In the genomic region with DNA sequence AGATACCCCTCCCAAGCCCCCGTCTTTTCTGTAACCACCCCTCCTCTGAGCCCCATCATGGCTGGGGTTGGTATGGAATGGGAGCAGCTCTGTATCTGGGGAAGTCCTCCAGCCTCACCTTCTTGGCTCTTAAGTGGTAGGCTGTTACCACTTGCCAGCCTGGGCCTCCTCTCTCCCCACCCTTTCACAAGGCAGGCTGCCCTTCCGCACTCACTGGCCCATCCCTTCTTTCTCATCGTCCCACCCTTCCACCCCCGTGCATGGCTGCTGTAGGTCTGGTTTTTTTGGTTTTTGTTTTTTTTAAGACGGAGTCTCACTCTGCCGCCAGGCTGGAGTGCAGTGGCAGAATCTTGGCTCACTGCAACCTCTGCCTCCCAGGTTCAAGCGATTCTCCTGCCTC, we compare ENCODE assay signal across 13 cellular contexts. TPM values are rescaled to one million over a fixed set of nuclear protein-coding genes. Genes with fewer than 3 reads are reported as not detected.
A peak's percentile ranks its signal among the peaks of the same experiment; 100 is the strongest.
DNase-seq lines count a peak whose midpoint lies in the region; ATAC-seq lines count a peak whose summit lies in the region.
"Had no signal": no experiment of that assay in that cellular context is flagged by ENCODE, and none has a peak within 500 bp of the region (broad histone marks: within the 10 kb centered on the region; RNA-seq: fewer than 3 reads in every experiment).

No MANE protein-coding gene starts in this region.

- H3K9me3 Mint-ChIP-seq in activated CD8-positive, alpha-beta T cell treated with anti-CD3 and anti-CD28 coated beads, Interleukin-2, amount 10 ng/mL, durations not matched to agents 7 days and 5 days (ENCODE audit: insufficient read depth), result no peaks in the 10 kb centered on the region

- CTCF ChIA-PET in activated CD8-positive, alpha-beta T cell treated with anti-CD3 and anti-CD28 coated beads, Interleukin-2, amount 10 ng/mL, durations not matched to agents 7 days and 5 days (lab: Charles Lee), result interaction anchor here (1.0 to 33.2 kb wide), 7 partner anchors 5 to 486 kb away, joined by 3 to 1507 read pairs (median 5); a partner anchor contains a TSS

- DNase-seq in G401 (ENCODE audit: low spot score) (peak; percentile 44), NCI-H1092 treated with DMSO at 0.1 percent for 48 hours (lab: John Stamatoyannopoulos, UW) (no peak)
- no peak for DNase-seq in activated CD8-positive, alpha-beta T cell treated with anti-CD3 and anti-CD28 coated beads, Interleukin-2, amount 10 ng/mL, durations not matched to agents 7 days and 5 days
- no peak for DNase-seq in stimulated activated CD8-positive, alpha-beta memory T cell treated with anti-CD3 and anti-CD28 coated beads, Interleukin-4, amount 100 ng/mL, for 48 hours
- DNase-seq: activated CD4-positive, alpha-beta T cell treated with anti-CD3 and anti-CD28 coated beads, Interleukin-2, amount 50 U/mL, for 1 hour; GF-D8 had no signal

- peaks cover 59% of the 10 kb centered on the region for H3K36me3 Mint-ChIP-seq in activated CD8-positive, alpha-beta T cell treated with anti-CD3 and anti-CD28 coated beads, Interleukin-2, amount 10 ng/mL, durations not matched to agents 7 days and 5 days (ENCODE audit: low read depth)

- peak overlapping the region; percentile 54 for H3K27ac Mint-ChIP-seq in activated CD8-positive, alpha-beta T cell treated with anti-CD3 and anti-CD28 coated beads, Interleukin-2, amount 10 ng/mL, durations not matched to agents 7 days and 5 days
- H3K27ac Mint-ChIP-seq: progenitor cell of endocrine pancreas had no signal

- POLR2A ChIA-PET in activated CD8-positive, alpha-beta T cell treated with anti-CD3 and anti-CD28 coated beads, Interleukin-2, amount 10 ng/mL, durations not matched to agents 7 days and 5 days (lab: Charles Lee), result interaction anchor here (0.7 kb wide), 1 partner anchor 244 kb away, joined by 3 read pairs; no protein-coding TSS in a partner anchor

- no peak overlapping the region for H3K4me3 Mint-ChIP-seq in activated CD8-positive, alpha-beta T cell treated with anti-CD3 and anti-CD28 coated beads, Interleukin-2, amount 10 ng/mL, durations not matched to agents 7 days and 5 days

- no peak for ATAC-seq in activated CD8-positive, alpha-beta T cell treated with anti-CD3 and anti-CD28 coated beads, Interleukin-2, amount 10 ng/mL, durations not matched to agents 7 days and 5 days
- ATAC-seq in esophagus mucosa (peak; percentile 83), HG03045 (IDR thresholded peaks at IDR 0.05; ENCODE audit: unreplicated experiment) (no peak), HG02642 (IDR thresholded peaks at IDR 0.05; ENCODE audit: poor library complexity, unreplicated experiment) (no peak)

- in situ Hi-C loops in G401 (cut with HindIII; ENCODE audit: low sequenced_read_pairs), result no loop called here

- H3K27me3 Mint-ChIP-seq in activated CD8-positive, alpha-beta T cell treated with anti-CD3 and anti-CD28 coated beads, Interleukin-2, amount 10 ng/mL, durations not matched to agents 7 days and 5 days (ENCODE audit: low read depth), result no peaks in the 10 kb centered on the region
- H3K27me3 Mint-ChIP-seq: progenitor cell of endocrine pancreas had no signal

- H3K4me1 Mint-ChIP-seq in activated CD8-positive, alpha-beta T cell treated with anti-CD3 and anti-CD28 coated beads, Interleukin-2, amount 10 ng/mL, durations not matched to agents 7 days and 5 days (ENCODE audit: low read depth), result peaks cover 91% of the 10 kb centered on the region

- H3K27ac ChIP-seq in skin epidermis, result peak overlapping the region in 15 of 21 experiments; percentile 17 to 81 (median 58)

- H3K4me3 ChIP-seq in skin epidermis, result no peak overlapping the region

RNA-seq across cellular contexts. Expression of a gene that starts 5.2 kb away (rescaled TPM):
- 0.31 and 3.1 TPM in 2 replicates for total RNA-seq in G401 (2014; rRNA removed; shearing (Covaris generic))
- 10 to 100 TPM; 19.0 to 19.8 TPM for total RNA-seq in activated CD8-positive, alpha-beta T cell treated with anti-CD3 and anti-CD28 coated beads, Interleukin-2, amount 10 ng/mL, durations not matched to agents 7 days and 5 days
- total RNA-seq in esophagus mucosa, result 7.2 TPM

RNA-seq across cellular contexts. Expression of a gene that starts 10.4 kb away (rescaled TPM):
- 0.07 and 0.25 TPM in 2 replicates for total RNA-seq in G401 (2014; rRNA removed; shearing (Covaris generic))
- 1 to 10 TPM; 1.6 to 2.2 TPM for total RNA-seq in activated CD8-positive, alpha-beta T cell treated with anti-CD3 and anti-CD28 coated beads, Interleukin-2, amount 10 ng/mL, durations not matched to agents 7 days and 5 days
- total RNA-seq in esophagus mucosa, result 1.2 TPM

RNA-seq across cellular contexts. Expression of a gene that starts 15.4 kb away (rescaled TPM):
- total RNA-seq in G401 (2014; rRNA removed; shearing (Covaris generic)), result 2.9 and 6.8 TPM in 2 replicates
- 10 to 100 TPM; 10.2 to 11.6 TPM for total RNA-seq in activated CD8-positive, alpha-beta T cell treated with anti-CD3 and anti-CD28 coated beads, Interleukin-2, amount 10 ng/mL, durations not matched to agents 7 days and 5 days
- 2.7 TPM for total RNA-seq in esophagus mucosa

RNA-seq across cellular contexts. Expression of a gene that starts 32.7 kb away (rescaled TPM):
- total RNA-seq in G401 (2014; rRNA removed; shearing (Covaris generic)), result not detected in 2 replicates
- total RNA-seq in activated CD8-positive, alpha-beta T cell treated with anti-CD3 and anti-CD28 coated beads, Interleukin-2, amount 10 ng/mL, durations not matched to agents 7 days and 5 days, result not detected
- total RNA-seq in esophagus mucosa, result not detected
- total RNA-seq: dermis blood vessel endothelial cell had no signal

RNA-seq across cellular contexts. Expression of a gene that starts 40.6 kb away (rescaled TPM):
- not detected in 2 replicates for total RNA-seq in G401 (2014; rRNA removed; shearing (Covaris generic))
- total RNA-seq in activated CD8-positive, alpha-beta T cell treated with anti-CD3 and anti-CD28 coated beads, Interleukin-2, amount 10 ng/mL, durations not matched to agents 7 days and 5 days, result not detected
- total RNA-seq in esophagus mucosa, result not detected
- total RNA-seq: dermis blood vessel endothelial cell, fibroblast of villous mesenchyme had no signal
